23 cellular contexts compared by ENCODE assay signal in the genomic region with DNA sequence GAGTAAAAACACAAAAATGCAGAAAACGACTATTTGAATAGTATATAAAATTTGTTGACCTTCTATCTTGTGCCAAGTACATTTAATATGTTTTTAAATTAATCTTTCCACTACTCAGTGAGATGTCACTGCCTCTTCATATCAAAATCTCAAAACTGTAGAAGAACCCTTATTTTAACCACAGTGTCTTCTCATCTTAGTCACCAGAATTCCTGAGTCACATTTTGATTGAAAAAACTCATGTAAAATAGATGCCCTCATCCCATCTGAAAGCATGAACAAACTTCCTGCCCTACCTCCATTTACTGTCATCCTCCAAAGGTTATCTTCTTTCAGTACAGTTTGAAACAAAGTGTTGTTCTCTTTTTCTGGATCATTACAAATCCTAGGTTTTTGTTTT.
DNase-seq lines count a peak whose midpoint lies in the region; ATAC-seq and TF ChIP-seq lines count a peak whose summit lies in the region.
"Had no signal": no experiment of that assay in that cellular context is flagged by ENCODE, and none has a peak within 500 bp of the region (broad histone marks: within the 10 kb centered on the region; RNA-seq: fewer than 3 reads in every experiment).

No MANE protein-coding gene starts in this region.

- TF ChIP-seq CTCF in fibroblast of mammary gland (conservative IDR thresholded peaks at IDR 0.05; ENCODE audit: control insufficient read depth, insufficient read depth, low read depth, low read length), result no peak
- TF ChIP-seq CTCF in psoas muscle (IDR thresholded peaks at IDR 0.05), result no peak

- 53 to 68% (median 65%) methylated on average over 1 of the region's 1 CpG for WGBS in psoas muscle, 3 donors

- no peak overlapping the region for H3K4me3 ChIP-seq in fibroblast of mammary gland (ENCODE audit: control insufficient read depth, low read depth, low read length)
- H3K4me3 ChIP-seq in psoas muscle, result no peak overlapping the region
- H3K4me3 ChIP-seq: BLaER1, GM23338, HAP-1 had no signal

- no peaks in the 10 kb centered on the region for H3K27me3 ChIP-seq in psoas muscle (ENCODE audit: insufficient read depth in 3 of 3, low read length in 2 of 3)
- H3K27me3 ChIP-seq: BLaER1 had no signal

- intact Hi-C loops in psoas muscle (cut with DNase I), result no loop called here

- ATAC-seq in psoas muscle, result no peak
- ATAC-seq: GM23338, Panc1 had no signal

- TF ChIP-seq POLR2A in erythroblast (IDR thresholded peaks at IDR 0.05; ENCODE audit: low read length), result no peak

- no peak overlapping the region for H3K27ac ChIP-seq in psoas muscle
- H3K27ac ChIP-seq: BLaER1 had no signal

- H3K9me3 ChIP-seq in psoas muscle, result peaks cover 5% of the 10 kb centered on the region
- H3K9me3 ChIP-seq: HAP-1 had no signal

- H3K36me3 ChIP-seq in psoas muscle (ENCODE audit: insufficient read depth in 1 of 2, low read depth in 1 of 2), result no peaks in the 10 kb centered on the region
- H3K36me3 ChIP-seq: BLaER1, HAP-1 had no signal

- DNase-seq in EL, result peak; percentile 28
- DNase-seq in LHCN-M2 (ENCODE audit: low read depth), result peak; percentile 47
- peak; percentile 8 for DNase-seq in fibroblast of mammary gland (ENCODE audit: low read depth)
- DNase-seq in myocyte (ENCODE audit: low read depth), result peak; percentile 5
- DNase-seq in erythroblast (lab: John Stamatoyannopoulos, UW), result no peak
- no peak for DNase-seq in HT-29 (ENCODE audit: low spot score)
- DNase-seq in iPS-NIHi7 (ENCODE audit: extremely low spot score), result no peak
- no peak for DNase-seq in psoas muscle
- DNase-seq: CD4-positive, alpha-beta T cell; COR-L47; HFFc6; MV-4-11; NCI-H1105; NCI-H1436 treated with DMSO at 0.1 percent for 48 hours; NCI-H2029; NCI-H446 treated with DMSO at 0.1 percent for 48 hours; NCI-H526; SHP77 treated with DMSO at 0.1 percent for 48 hours; SW 1271 had no signal

- H3K4me1 ChIP-seq in psoas muscle, result no peaks in the 10 kb centered on the region
- H3K4me1 ChIP-seq: BLaER1, HAP-1 had no signal

Comparison
In these comparisons a context has a peak if more than half of its experiments do, and no peak if none do; other contexts are left out.
1. DNase-seq: peak in EL (single experiment), LHCN-M2 (single experiment), fibroblast of mammary gland (single experiment) and myocyte (single experiment); none in erythroblast (0 of 2), HT-29 (single experiment), iPS-NIHi7 (single experiment) and psoas muscle (0 of 2).